10 cellular contexts compared by ENCODE assay signal in the genomic region with DNA sequence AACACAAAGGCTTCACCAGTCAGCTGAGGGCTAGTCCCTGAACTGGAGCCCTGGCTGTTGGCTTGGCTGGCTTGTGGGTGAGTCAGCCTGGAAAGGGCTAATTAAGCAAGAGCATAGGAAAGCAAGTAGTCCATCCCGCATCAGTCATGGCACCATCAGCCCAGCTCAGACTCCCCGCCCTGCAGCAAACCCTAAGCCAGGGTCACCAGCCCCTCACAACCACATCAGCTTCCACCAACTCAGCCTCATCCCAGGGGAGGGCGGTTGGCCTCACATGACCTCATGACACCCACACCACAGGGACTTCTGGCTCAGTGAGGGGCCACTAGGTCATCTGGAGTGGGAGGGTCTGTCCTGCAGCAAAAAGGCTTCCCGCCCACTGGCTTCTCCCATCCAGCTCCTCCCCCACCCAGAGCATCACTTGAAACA. TPM values are rescaled to one million over a fixed set of nuclear protein-coding genes. Genes with fewer than 3 reads are reported as not detected.
A peak's percentile ranks its signal among the peaks of the same experiment; 100 is the strongest.
DNase-seq lines count a peak whose midpoint lies in the region; ATAC-seq, FAIRE-seq and TF ChIP-seq lines count a peak whose summit lies in the region.
"Had no signal": no experiment of that assay in that cellular context is flagged by ENCODE, and none has a peak within 500 bp of the region (broad histone marks: within the 10 kb centered on the region; RNA-seq: fewer than 3 reads in every experiment).

No MANE protein-coding gene starts in this region.

- TF ChIP-seq CTCF in HFFc6 (IDR thresholded peaks at IDR 0.05) (no peak), astrocyte (IDR thresholded peaks at IDR 0.05; ENCODE audit: insufficient read depth, low read depth, low read length) (no peak), glutamatergic neuron (IDR thresholded peaks at IDR 0.05; ENCODE audit: partially characterized antibody, unreplicated experiment) (no peak)

- no peak overlapping the region for H3K4me3 Mint-ChIP-seq in HFFc6
- H3K4me3 Mint-ChIP-seq in astrocyte (ENCODE audit: unreplicated experiment), result peak overlapping the region; percentile 50
- no peak overlapping the region for H3K4me3 Mint-ChIP-seq in glutamatergic neuron (ENCODE audit: unreplicated experiment)
- H3K4me3 Mint-ChIP-seq in immature natural killer cell, result no peak overlapping the region

- no peak overlapping the region for H3K9ac ChIP-seq in astrocyte (ENCODE audit: low read length)

- peaks cover 34% of the 10 kb centered on the region for H3K4me1 ChIP-seq in astrocyte (ENCODE audit: insufficient read depth, low read length)

- no peak overlapping the region for H3K27ac ChIP-seq in astrocyte (ENCODE audit: low read depth, low read length)
- H3K27ac ChIP-seq: SJSA1 had no signal

- peak overlapping the region; percentile 42 for H3K27ac Mint-ChIP-seq in HFFc6
- H3K27ac Mint-ChIP-seq in astrocyte (ENCODE audit: unreplicated experiment), result no peak overlapping the region
- H3K27ac Mint-ChIP-seq in glutamatergic neuron (ENCODE audit: unreplicated experiment), result peak overlapping the region; percentile 80
- H3K27ac Mint-ChIP-seq in immature natural killer cell, result no peak overlapping the region

- H3K4me2 ChIP-seq in astrocyte (ENCODE audit: low read length), result peak overlapping the region; percentile 23

- H4K20me1 ChIP-seq in astrocyte (ENCODE audit: insufficient read depth, low read length), result peaks cover 27% of the 10 kb centered on the region

- H3K27me3 Mint-ChIP-seq in HFFc6 (ENCODE audit: insufficient read depth) (peaks cover 2% of the 10 kb centered on the region), astrocyte (ENCODE audit: low read depth, unreplicated experiment) (no peaks in the 10 kb centered on the region), glutamatergic neuron (ENCODE audit: unreplicated experiment) (peaks cover 38% of the 10 kb centered on the region), immature natural killer cell (ENCODE audit: low read depth in 3 of 3) (peaks cover 0 to 3% (median 0%) of the 10 kb centered on the region in 3 donors)

- H3K4me1 Mint-ChIP-seq in HFFc6 (ENCODE audit: low read depth) (peaks cover 33% of the 10 kb centered on the region), astrocyte (ENCODE audit: low read depth, unreplicated experiment) (peaks cover 37% of the 10 kb centered on the region), glutamatergic neuron (ENCODE audit: low read depth, unreplicated experiment) (peaks cover 48% of the 10 kb centered on the region), immature natural killer cell (no peaks in the 10 kb centered on the region)

- FAIRE-seq in astrocyte (lab: Jason Lieb, UNC), result peak; percentile 20

- H3K9me3 Mint-ChIP-seq in HFFc6 (no peaks in the 10 kb centered on the region), astrocyte (ENCODE audit: unreplicated experiment) (no peaks in the 10 kb centered on the region), glutamatergic neuron (ENCODE audit: unreplicated experiment) (peaks cover 18% of the 10 kb centered on the region), immature natural killer cell (no peaks in the 10 kb centered on the region)

- H2AFZ ChIP-seq in astrocyte (ENCODE audit: low read depth, low read length), result no peak overlapping the region

- no peaks in the 10 kb centered on the region for H3K79me2 ChIP-seq in astrocyte (ENCODE audit: insufficient read depth, low read length)

- no peak for ATAC-seq in HG02852 (IDR thresholded peaks at IDR 0.05; ENCODE audit: unreplicated experiment)
- ATAC-seq: HCT116 had no signal

- no peaks in the 10 kb centered on the region for H3K27me3 ChIP-seq in astrocyte (ENCODE audit: insufficient read depth, low read length)
- H3K27me3 ChIP-seq: SJSA1 had no signal

- DNase-seq in HFFc6, result peak; percentile 81
- peak; percentile 72 for DNase-seq in astrocyte (ENCODE audit: low read depth)
- no peak for DNase-seq in glutamatergic neuron
- DNase-seq in smooth muscle cell of the brain vasculature (ENCODE audit: low read depth, low spot score), result peak; percentile 36
- no peak for DNase-seq in GM19238 (ENCODE audit: insufficient read length, low spot score)
- no peak for DNase-seq in putamen (ENCODE audit: low spot score)
- DNase-seq in immature natural killer cell, result no peak

- H3K9me3 ChIP-seq in astrocyte (ENCODE audit: insufficient read depth, low read depth, low read length), result no peaks in the 10 kb centered on the region
- H3K9me3 ChIP-seq: SJSA1 had no signal

- H3K36me3 Mint-ChIP-seq in HFFc6 (ENCODE audit: low read depth) (peaks cover 27% of the 10 kb centered on the region), astrocyte (ENCODE audit: low read depth, unreplicated experiment) (peaks cover 20% of the 10 kb centered on the region), glutamatergic neuron (ENCODE audit: unreplicated experiment) (peaks cover 3% of the 10 kb centered on the region), immature natural killer cell (peaks cover 4 to 15% (median 14%) of the 10 kb centered on the region in 3 donors)

- no peak overlapping the region for H3K4me3 ChIP-seq in astrocyte (ENCODE audit: insufficient read depth, low read depth, low read length)
- H3K4me3 ChIP-seq: SJSA1 had no signal

- H3K36me3 ChIP-seq in astrocyte (ENCODE audit: insufficient read depth, low read length), result peaks cover 7% of the 10 kb centered on the region

RNA-seq across cellular contexts. Expression of a gene that starts 7.0 kb away (rescaled TPM):
- 10 to 100 TPM; 11.3 to 14.7 (median 13.1) TPM for total RNA-seq in HFFc6 (2021; fragmentation: NEBNext Ultra II Directional; extraction: Animal tissue kit (Norgen Biotek cat#: 25700))
- total RNA-seq in astrocyte (15.8 and 17.8 TPM in 2 replicates), glutamatergic neuron (ENCODE audit: unreplicated experiment) (58.7 TPM)
- polyA plus RNA-seq in immature natural killer cell, result 10 to 100 TPM in 1 of 3 donors, 1 to 10 TPM in 2; 6.2 to 10.8 (median 9.4) TPM

RNA-seq across cellular contexts. Expression of a gene that starts 35.9 kb away (rescaled TPM):
- 1 to 10 TPM in 1 of 6 experiments, under 1 TPM in 4, not detected in 1; 0.12 to 1.2 (median 0.17) TPM for total RNA-seq in HFFc6 (2021; fragmentation: NEBNext Ultra II Directional; extraction: Animal tissue kit (Norgen Biotek cat#: 25700))
- total RNA-seq in astrocyte (1.9 and 2.0 TPM in 2 replicates), glutamatergic neuron (ENCODE audit: unreplicated experiment) (13.4 TPM)
- not detected for polyA plus RNA-seq in immature natural killer cell
- total RNA-seq: SJSA1 had no signal

RNA-seq across cellular contexts. Expression of a gene that starts 37.3 kb away (rescaled TPM):
- 10 to 100 TPM; 47.9 to 61.3 (median 50.6) TPM for total RNA-seq in HFFc6 (2021; fragmentation: NEBNext Ultra II Directional; extraction: Animal tissue kit (Norgen Biotek cat#: 25700))
- total RNA-seq in astrocyte (58.1 and 83.2 TPM in 2 replicates), glutamatergic neuron (ENCODE audit: unreplicated experiment) (390 TPM)
- polyA plus RNA-seq in immature natural killer cell, result 10 to 100 TPM; 11.3 to 26.2 (median 13.9) TPM

Comparison
In these comparisons a context has a peak if more than half of its experiments do, and no peak if none do; other contexts are left out.
1. DNase-seq: peak in HFFc6 (single experiment), astrocyte (single experiment) and smooth muscle cell of the brain vasculature (single experiment); none in glutamatergic neuron (single experiment), GM19238 (single experiment), putamen (single experiment) and immature natural killer cell (0 of 3).
2. H3K27ac Mint-ChIP-seq: peak in HFFc6 (single experiment) and glutamatergic neuron (single experiment); none in astrocyte (single experiment) and immature natural killer cell (0 of 6).